In the genomic region with DNA sequence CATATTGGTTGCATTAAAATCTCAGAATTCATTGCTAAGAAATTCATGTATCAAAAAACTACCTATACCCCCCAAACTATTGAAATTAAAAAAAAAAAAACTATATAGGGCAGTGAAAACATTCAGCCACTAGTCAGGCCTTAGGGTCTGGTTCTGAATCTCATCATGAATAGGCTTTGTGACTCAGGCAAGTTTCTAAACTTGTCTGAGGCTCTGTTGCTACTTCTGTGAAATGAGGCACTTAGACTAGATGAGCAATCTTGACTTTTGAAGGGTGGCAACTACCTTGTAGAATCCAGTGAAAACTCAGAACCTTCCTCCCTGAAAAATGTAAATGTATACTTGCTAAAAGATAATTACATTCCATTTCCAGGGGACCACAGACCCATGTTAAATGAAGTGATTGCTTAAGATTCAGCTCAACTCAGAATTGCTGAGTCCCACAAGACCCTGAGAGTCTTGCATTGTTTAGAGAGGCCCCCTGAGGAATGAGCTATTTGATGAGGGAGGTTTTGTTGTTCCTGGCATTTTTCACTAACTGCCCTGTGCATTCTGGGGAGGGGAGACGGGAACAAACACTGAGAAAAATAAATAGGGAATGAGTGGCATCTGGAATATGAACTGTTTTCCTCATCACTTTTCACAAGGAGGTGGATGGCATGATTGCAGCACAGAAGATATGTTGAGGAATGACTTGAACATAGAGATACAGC, we compare ENCODE assay signal across 10 cellular contexts. TPM values are rescaled to one million over a fixed set of nuclear protein-coding genes. Genes with fewer than 3 reads are reported as not detected.
A peak's percentile ranks its signal among the peaks of the same experiment; 100 is the strongest.
DNase-seq lines count a peak whose midpoint lies in the region; ATAC-seq and TF ChIP-seq lines count a peak whose summit lies in the region.
"Had no signal": no experiment of that assay in that cellular context is flagged by ENCODE, and none has a peak within 500 bp of the region (broad histone marks: within the 10 kb centered on the region; RNA-seq: fewer than 3 reads in every experiment).

No MANE protein-coding gene starts in this region.

- H4K20me1 ChIP-seq in hepatocyte (ENCODE audit: insufficient read depth, poor library complexity, severe bottlenecking) = no peaks in the 10 kb centered on the region

- H3K9me3 ChIP-seq in HUES48 (ENCODE audit: control insufficient read depth, insufficient read depth, low read length) (no peaks in the 10 kb centered on the region), hepatocyte (ENCODE audit: low read depth) (no peaks in the 10 kb centered on the region), skeletal muscle satellite cell (replicated peaks; ENCODE audit: low read length) (no peaks in the 10 kb centered on the region)
- H3K9me3 ChIP-seq: esophagus muscularis mucosa had no signal

- H3K9me2 ChIP-seq in hepatocyte (replicated peaks; ENCODE audit: insufficient read depth) = no peaks in the 10 kb centered on the region

- H3K4me1 Mint-ChIP-seq in activated T-helper 17 cell treated with anti-CD3 and anti-CD28 coated beads, Interleukin-2, amount 50 U/mL, for 72 hours = no peaks in the 10 kb centered on the region
- H3K4me1 Mint-ChIP-seq: naive B cell had no signal

- H3K36me3 Mint-ChIP-seq in activated T-helper 17 cell treated with anti-CD3 and anti-CD28 coated beads, Interleukin-2, amount 50 U/mL, for 72 hours (ENCODE audit: low read depth) = no peaks in the 10 kb centered on the region
- H3K36me3 Mint-ChIP-seq: naive B cell had no signal

- H3K27me3 ChIP-seq in HUES48 (ENCODE audit: control insufficient read depth, insufficient read depth, low read length) (no peaks in the 10 kb centered on the region), hepatocyte (no peaks in the 10 kb centered on the region), skeletal muscle satellite cell (ENCODE audit: control insufficient read depth, insufficient read depth, low read length) (no peaks in the 10 kb centered on the region)
- H3K27me3 ChIP-seq: esophagus muscularis mucosa had no signal

- H3K79me2 ChIP-seq in hepatocyte = peaks cover 61% of the 10 kb centered on the region

- H3K36me3 ChIP-seq in HUES48 (ENCODE audit: control insufficient read depth, insufficient read depth, low read length) (peaks cover 38% of the 10 kb centered on the region), hepatocyte (replicated peaks; ENCODE audit: insufficient read depth, low read depth) (no peaks in the 10 kb centered on the region), skeletal muscle satellite cell (ENCODE audit: insufficient read depth, low read length) (peaks cover 48% of the 10 kb centered on the region)

- H3K4me2 ChIP-seq in hepatocyte (peak overlapping the region; percentile 50), skeletal muscle satellite cell (ENCODE audit: low read length) (peak overlapping the region; percentile 17)

- peak; percentile 84 for ATAC-seq in activated T-helper 17 cell treated with anti-CD3 and anti-CD28 coated beads, Interleukin-2, amount 50 U/mL, for 72 hours (replicated peaks)
- ATAC-seq in GM18505 (IDR thresholded peaks at IDR 0.05; ENCODE audit: unreplicated experiment) (no peak), HG02885 (IDR thresholded peaks at IDR 0.05; ENCODE audit: poor library complexity, unreplicated experiment) (no peak)

- H3K9ac ChIP-seq in HUES48 (ENCODE audit: low read depth, low read length) = no peak overlapping the region
- peak overlapping the region; percentile 41 for H3K9ac ChIP-seq in skeletal muscle satellite cell (ENCODE audit: low read depth, low read length)

- TF ChIP-seq POLR2A in GM18505 (IDR thresholded peaks at IDR 0.05; ENCODE audit: borderline replicate concordance, extremely low read depth, insufficient read depth, insufficient read length) = no peak

- DNase-seq in hepatocyte (ENCODE audit: low spot score) = no peak
- DNase-seq in activated CD4-positive, alpha-beta T cell treated with anti-CD3 and anti-CD28 coated beads for 4 hours = no peak
- DNase-seq: naive B cell, NCI-H1105 treated with DMSO at 0.1 percent for 48 hours had no signal

- no peak overlapping the region for H3K4me3 Mint-ChIP-seq in activated T-helper 17 cell treated with anti-CD3 and anti-CD28 coated beads, Interleukin-2, amount 50 U/mL, for 72 hours
- H3K4me3 Mint-ChIP-seq: naive B cell had no signal

- no peak for TF ChIP-seq CTCF in hepatocyte (IDR thresholded peaks at IDR 0.05; ENCODE audit: poor library complexity)

- H3K4me1 ChIP-seq in HUES48 (ENCODE audit: control insufficient read depth, insufficient read depth, low read length) (peaks cover 37% of the 10 kb centered on the region), hepatocyte (ENCODE audit: insufficient read depth) (peaks cover 34% of the 10 kb centered on the region), skeletal muscle satellite cell (ENCODE audit: control insufficient read depth, insufficient read depth, low read length) (peaks cover 53% of the 10 kb centered on the region)

- peak overlapping the region; percentile 45 for H3K27ac Mint-ChIP-seq in activated T-helper 17 cell treated with anti-CD3 and anti-CD28 coated beads, Interleukin-2, amount 50 U/mL, for 72 hours

- no peaks in the 10 kb centered on the region for H3K9me3 Mint-ChIP-seq in activated T-helper 17 cell treated with anti-CD3 and anti-CD28 coated beads, Interleukin-2, amount 50 U/mL, for 72 hours
- H3K9me3 Mint-ChIP-seq: naive B cell had no signal

- peaks cover 4% of the 10 kb centered on the region for H3K27me3 Mint-ChIP-seq in activated T-helper 17 cell treated with anti-CD3 and anti-CD28 coated beads, Interleukin-2, amount 50 U/mL, for 72 hours

- 55% methylated on average over 1 of the region's 1 CpG for WGBS in hepatocyte (ENCODE audit: low lambda C conversion rate, missing lambda C conversion rate)

- H3K4me3 ChIP-seq in HUES48 (ENCODE audit: low read depth, low read length) (no peak overlapping the region), hepatocyte (no peak overlapping the region), skeletal muscle satellite cell (ENCODE audit: low read length) (no peak overlapping the region)
- H3K4me3 ChIP-seq: esophagus muscularis mucosa had no signal

- no peak overlapping the region for H2AFZ ChIP-seq in hepatocyte

- H3K27ac ChIP-seq in HUES48 (ENCODE audit: low read depth, low read length) (peak overlapping the region; percentile 96), hepatocyte (peak overlapping the region; percentile 85)

RNA-seq across cellular contexts. Expression of a gene that starts 29.5 kb away (rescaled TPM):
- 1 to 10 TPM in 1 of 2 donors, under 1 TPM in 1; 0.41 to 3.3 TPM for total RNA-seq in activated T-helper 17 cell treated with anti-CD3 and anti-CD28 coated beads, Interleukin-2, amount 50 U/mL, for 72 hours
- total RNA-seq in hepatocyte = 44.8 and 49.6 TPM in 2 replicates
- polyA plus RNA-seq in hepatocyte = 31.3 and 42.2 TPM in 2 replicates
- 150 and 176 TPM in 2 replicates for total RNA-seq in skeletal muscle satellite cell (2012; rRNA removed)

Comparison
In these comparisons a context has a peak if more than half of its experiments do, and no peak if none do; other contexts are left out.
1. RNA of a gene that starts 29.5 kb away (total RNA-seq): 44.8 to 49.6 TPM in hepatocyte; 0.41 to 3.3 TPM in activated T-helper 17 cell treated with anti-CD3 and anti-CD28 coated beads, Interleukin-2, amount 50 U/mL, for 72 hours; every median in the first group is over 10 times any median in the second.